Comparison of ENCODE assay signal across 8 cellular contexts in the genomic region with DNA sequence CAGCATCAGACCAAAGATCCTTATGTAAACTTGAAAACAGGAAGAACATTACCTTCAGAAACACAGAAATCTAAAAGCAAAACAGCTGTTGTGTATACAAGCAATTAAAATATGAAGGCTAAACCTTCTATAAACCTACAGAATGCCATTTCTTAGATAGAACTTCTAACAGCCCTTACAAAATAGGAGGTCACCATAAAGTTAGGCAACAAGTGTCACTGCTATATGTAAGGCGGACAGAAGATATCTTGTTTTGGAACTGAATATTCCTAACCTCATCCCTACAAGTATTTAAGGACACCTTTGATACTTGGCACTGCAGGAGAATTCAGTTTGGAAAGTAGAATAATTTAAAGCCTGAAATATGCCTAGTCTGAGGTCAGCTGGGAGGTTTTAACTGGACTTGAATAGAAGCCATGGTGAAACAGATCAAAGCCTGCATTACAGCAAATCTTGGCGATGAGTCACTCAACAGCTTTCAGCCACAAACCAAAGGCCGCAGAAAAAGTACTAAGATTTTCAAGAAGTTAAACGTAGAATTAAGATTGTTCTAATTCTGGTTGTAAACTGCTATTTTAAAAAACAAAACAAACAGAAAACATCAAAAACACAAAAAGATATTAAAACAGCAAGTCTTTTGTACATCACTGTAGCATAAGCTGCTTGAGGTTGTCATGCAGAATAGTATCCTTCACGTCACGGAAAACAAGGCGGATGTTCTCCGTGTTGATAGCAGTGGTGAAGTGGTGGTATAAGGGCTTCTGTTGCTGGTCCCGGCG. TPM values are rescaled to one million over a fixed set of nuclear protein-coding genes. Genes with fewer than 3 reads are reported as not detected.
DNase-seq lines count a peak whose midpoint lies in the region; ATAC-seq and TF ChIP-seq lines count a peak whose summit lies in the region.

No MANE protein-coding gene starts in this region.

- H3K36me3 ChIP-seq in right lobe of liver, result peaks cover 0 to 6% (median 0%) of the 10 kb centered on the region in 4 donors
- peaks cover 3% of the 10 kb centered on the region for H3K36me3 ChIP-seq in H7 (replicated peaks; ENCODE audit: control insufficient read depth, insufficient read depth, low read length)

- no peak overlapping the region for H3K4ac ChIP-seq in H9 (ENCODE audit: low read depth, low read length)

- no peak overlapping the region for H2BK5ac ChIP-seq in H9 (ENCODE audit: insufficient read length, low read length)

- peaks cover 3% of the 10 kb centered on the region for H3K79me1 ChIP-seq in H9 (ENCODE audit: insufficient read depth, low read depth, low read length, poor library complexity, severe bottlenecking)

- no peak overlapping the region for H2BK120ac ChIP-seq in H9 (ENCODE audit: low read depth, low read length, poor library complexity, severe bottlenecking)

- ATAC-seq in HG03108 (IDR thresholded peaks at IDR 0.05; ENCODE audit: unreplicated experiment), result peak; percentile 60
- ATAC-seq in activated naive CD4-positive, alpha-beta T cell treated with anti-CD3 and anti-CD28 coated beads, Interleukin-2, amount 50 U/mL, for 72 hours, result peak; percentile 84 to 99
- peak in 3 of 4 donors; percentile 21 to 36 (median 33) for ATAC-seq in right lobe of liver

- 70% methylated on average over 9 of the region's 10 CpGs for WGBS in right lobe of liver (ENCODE audit: insufficient coverage, low coverage, low lambda C conversion rate, missing lambda C conversion rate)
- WGBS in H9 (ENCODE audit: extremely low coverage, insufficient read length, low lambda C conversion rate), result no CpG with 5 or more reads among the region's 10 CpGs

- H3K27ac ChIP-seq in right lobe of liver, result no peak overlapping the region
- no peak overlapping the region for H3K27ac ChIP-seq in H9 (ENCODE audit: insufficient read length, low read depth, low read length)

- H3K27me3 ChIP-seq in right lobe of liver, result no peaks in the 10 kb centered on the region
- no peaks in the 10 kb centered on the region for H3K27me3 ChIP-seq in H7 (ENCODE audit: control insufficient read depth, insufficient read depth, low read length)
- no peaks in the 10 kb centered on the region for H3K27me3 ChIP-seq in H9 (ENCODE audit: insufficient read depth, low read length)

- TF ChIP-seq CTCF in CD14-positive monocyte (IDR thresholded peaks at IDR 0.05) (no peak), right lobe of liver (IDR thresholded peaks at IDR 0.05) (no peak), H9 (conservative IDR thresholded peaks at IDR 0.05) (no peak)

- no peak overlapping the region for H3K4me3 Mint-ChIP-seq in CD14-positive monocyte
- H3K4me3 Mint-ChIP-seq in H9, result no peak overlapping the region

- H3K9me3 ChIP-seq in right lobe of liver, result no peaks in the 10 kb centered on the region
- H3K9me3 ChIP-seq in H9 (ENCODE audit: control insufficient read depth, low read depth, low read length), result no peaks in the 10 kb centered on the region

- H3K9ac ChIP-seq in H9 (ENCODE audit: extremely low read depth, insufficient read length, low read length), result no peak overlapping the region

- intact Hi-C loops in CD14-positive monocyte (cut with micrococcal nuclease), result no loop called here
- intact Hi-C loops in right lobe of liver (cut with DNase I), result no loop called here

- H3K79me2 ChIP-seq in H9 (ENCODE audit: insufficient read depth, low read length), result no peaks in the 10 kb centered on the region; the same call in 1 of the 2 replicates

- no peak overlapping the region for H2BK12ac ChIP-seq in H9 (ENCODE audit: insufficient read length, low read depth, low read length)

- H3K27me3 Mint-ChIP-seq in CD14-positive monocyte (ENCODE audit: low read depth in 3 of 3) (no peaks in the 10 kb centered on the region), H9 (ENCODE audit: low read depth) (no peaks in the 10 kb centered on the region)

- no peak overlapping the region for H2BK20ac ChIP-seq in H9 (ENCODE audit: low read depth, low read length, poor library complexity, severe bottlenecking)

- DNase-seq in CD14-positive monocyte (ENCODE audit: low spot score), result peak; percentile 58
- DNase-seq in activated naive CD4-positive, alpha-beta T cell treated with anti-CD3 and anti-CD28 coated beads, Interleukin-2, amount 50 U/mL, for 72 hours (ENCODE audit: low spot score in 2 of 2), result no peak
- DNase-seq in right lobe of liver, result no peak
- no peak for DNase-seq in H7
- DNase-seq in NCI-H1694 (lab: John Stamatoyannopoulos, UW), result no peak
- DNase-seq in H9, result no peak
- DNase-seq in pons (ENCODE audit: low spot score), result no peak

- peaks cover 0 to 39% (median 10%) of the 10 kb centered on the region in 4 donors for H3K4me1 ChIP-seq in right lobe of liver
- H3K4me1 ChIP-seq in H9 (ENCODE audit: insufficient read depth, low read length), result no peaks in the 10 kb centered on the region

- peaks cover 40% of the 10 kb centered on the region for H3K4me1 Mint-ChIP-seq in CD14-positive monocyte
- peaks cover 5 to 7% of the 10 kb centered on the region in 2 experiments; a peak in 2 of 4 replicates for H3K4me1 Mint-ChIP-seq in H9

- no peak for TF ChIP-seq POLR2A in right lobe of liver (IDR thresholded peaks at IDR 0.05)

- no peak overlapping the region for H2AFZ ChIP-seq in H9 (ENCODE audit: low read length)

- H3K18ac ChIP-seq in H9 (ENCODE audit: insufficient read length, low read depth, low read length), result no peak overlapping the region

- no peak overlapping the region for H3T11ph ChIP-seq in H9 (ENCODE audit: low read length)

- H4K5ac ChIP-seq in H9 (ENCODE audit: insufficient read length, low read depth, low read length), result no peak overlapping the region

- H3K4me3 ChIP-seq in right lobe of liver (no peak overlapping the region), H7 (ENCODE audit: insufficient read depth, low read depth, low read length) (no peak overlapping the region)

- no peak overlapping the region for H2AK5ac ChIP-seq in H9 (ENCODE audit: insufficient read length, low read length)

- H3K56ac ChIP-seq in H9 (ENCODE audit: insufficient read length, low read depth, low read length), result no peak overlapping the region

- H3K23me2 ChIP-seq in H9 (ENCODE audit: insufficient read length, low read depth, low read length, poor library complexity, severe bottlenecking), result no peaks in the 10 kb centered on the region

- no peak overlapping the region for H3K4me2 ChIP-seq in H9 (ENCODE audit: insufficient read depth, insufficient read length, low read length)

- H4K91ac ChIP-seq in H9 (ENCODE audit: insufficient read length, low read depth, low read length), result no peak overlapping the region

- H3K36me3 Mint-ChIP-seq in CD14-positive monocyte, result peaks cover 63 to 72% of the 10 kb centered on the region in 2 donors
- peaks cover 20 to 41% of the 10 kb centered on the region in 2 donors for H3K36me3 Mint-ChIP-seq in activated naive CD4-positive, alpha-beta T cell treated with anti-CD3 and anti-CD28 coated beads, Interleukin-2, amount 50 U/mL, for 72 hours
- H3K36me3 Mint-ChIP-seq in H9 (ENCODE audit: insufficient read depth in 1 of 3, low read depth in 3 of 3), result peaks cover 7 to 38% (median 26%) of the 10 kb centered on the region in 3 experiments; a peak in 6 of 7 replicates

- H3K9me3 Mint-ChIP-seq in CD14-positive monocyte (no peaks in the 10 kb centered on the region), H9 (no peaks in the 10 kb centered on the region)
- no peaks in the 10 kb centered on the region for H3K9me3 Mint-ChIP-seq in activated naive CD4-positive, alpha-beta T cell treated with anti-CD3 and anti-CD28 coated beads, Interleukin-2, amount 50 U/mL, for 72 hours

- no peak overlapping the region for H4K8ac ChIP-seq in H9 (replicated peaks; ENCODE audit: insufficient read length, low read depth, low read length)

- H2BK15ac ChIP-seq in H9 (ENCODE audit: low read depth, low read length), result no peak overlapping the region

- H3K23ac ChIP-seq in H9 (ENCODE audit: insufficient read length, low read depth, low read length), result no peak overlapping the region

- H3K27ac Mint-ChIP-seq in CD14-positive monocyte (peak overlapping the region; percentile 65 to 76 (median 70)), H9 (no peak overlapping the region; a peak in 1 of 7 replicates)
- H3K27ac Mint-ChIP-seq in activated naive CD4-positive, alpha-beta T cell treated with anti-CD3 and anti-CD28 coated beads, Interleukin-2, amount 50 U/mL, for 72 hours, result peak overlapping the region in 1 of 2 donors; percentile 60

- no peaks in the 10 kb centered on the region for H4K20me1 ChIP-seq in H9 (ENCODE audit: control insufficient read depth, insufficient read depth, insufficient read length)

- no peak overlapping the region for H3K14ac ChIP-seq in H9 (ENCODE audit: insufficient read depth, low read length)

RNA-seq across cellular contexts. Expression of a gene that starts 42.7 kb away (rescaled TPM):
- polyA plus RNA-seq in CD14-positive monocyte, result 10 to 100 TPM; 40.3 to 49.3 TPM
- total RNA-seq in activated naive CD4-positive, alpha-beta T cell treated with anti-CD3 and anti-CD28 coated beads, Interleukin-2, amount 50 U/mL, for 72 hours, result 10 to 100 TPM; 53.0 to 74.7 TPM
- total RNA-seq in right lobe of liver (10 to 100 TPM; 10.7 to 70.6 (median 23.4) TPM), H9 (2021) (52.2 and 57.4 TPM in 2 replicates)
- total RNA-seq in H7 (2014; rRNA removed; shearing (Covaris generic)), result 50.4 and 58.0 TPM in 2 replicates

Comparison
In these comparisons a context has a peak if more than half of its experiments do, and no peak if none do; other contexts are left out.
1. H3K27ac Mint-ChIP-seq: peak in CD14-positive monocyte (7 of 7); none in H9 (0 of 3).
2. ATAC-seq: peak in every context shown above with its lines; median percentile 92 in activated naive CD4-positive, alpha-beta T cell treated with anti-CD3 and anti-CD28 coated beads, Interleukin-2, amount 50 U/mL, for 72 hours; 60 in HG03108; 33 in right lobe of liver.